ENCODE assay signal across 18 cellular contexts in the genomic region with DNA sequence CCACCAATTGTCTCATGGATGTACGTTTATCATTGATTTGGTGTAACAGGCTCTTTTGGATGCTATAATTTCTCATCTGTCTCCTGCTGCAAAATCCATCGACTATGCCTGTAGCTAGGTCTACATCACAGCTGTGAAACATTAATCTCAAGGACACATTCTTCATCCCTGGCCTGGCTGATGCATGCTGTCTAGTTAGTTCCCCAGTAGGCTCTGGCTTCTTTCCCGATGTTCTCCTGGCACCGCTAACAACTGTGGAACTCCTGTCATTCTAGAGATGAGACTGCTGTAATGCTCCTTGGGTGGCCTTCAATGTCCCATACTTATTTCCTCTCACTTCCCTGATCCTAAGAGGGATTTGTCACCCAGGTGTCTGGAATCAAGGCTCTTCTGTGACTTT.
DNase-seq lines count a peak whose midpoint lies in the region; ATAC-seq, FAIRE-seq and TF ChIP-seq lines count a peak whose summit lies in the region.
"Had no signal": no experiment of that assay in that cellular context is flagged by ENCODE, and none has a peak within 500 bp of the region (broad histone marks: within the 10 kb centered on the region; RNA-seq: fewer than 3 reads in every experiment).

No MANE protein-coding gene starts in this region.

- no peak overlapping the region for H3K4me2 ChIP-seq in HepG2 (ENCODE audit: low read depth, low read length)

- no peak overlapping the region for H2AFZ ChIP-seq in HepG2 (ENCODE audit: low read length)

- POLR2A ChIA-PET in HepG2 (lab: Yijun Ruan, JAX), result no interaction called here

- H3K9ac ChIP-seq in HepG2 (ENCODE audit: insufficient read depth, low read depth, low read length), result no peak overlapping the region

- BruUV-seq in HepG2 (replicated peaks; lab: Mats Ljungman, UMichigan), result no TSS peak

- H3K4me1 ChIP-seq in right lobe of liver, result peaks cover 0 to 7% (median 0%) of the 10 kb centered on the region in 4 donors
- no peaks in the 10 kb centered on the region for H3K4me1 ChIP-seq in HepG2 (ENCODE audit: insufficient read depth, low read length)
- H3K4me1 ChIP-seq: Caco-2, gastrocnemius medialis had no signal

- intact Hi-C loops in right lobe of liver (cut with DNase I), result no loop called here
- intact Hi-C loops in HepG2 (cut with micrococcal nuclease; ENCODE audit: unreplicated experiment), result no loop called here

- CTCF ChIA-PET in HepG2 (lab: Yijun Ruan, JAX; ENCODE audit: low intra/inter-chr PET ratio, low total read pairs), result no interaction called here

- H3K27ac ChIP-seq in right lobe of liver (no peak overlapping the region), HepG2 (ENCODE audit: extremely low read length, insufficient read depth, low read length) (no peak overlapping the region)
- H3K27ac ChIP-seq: gastrocnemius medialis had no signal

- no peaks in the 10 kb centered on the region for H3K36me3 ChIP-seq in right lobe of liver
- no peaks in the 10 kb centered on the region for H3K36me3 ChIP-seq in HepG2 (replicated peaks in 1 of 2; ENCODE audit: control insufficient read depth in 1 of 2, insufficient read depth in 2 of 2, low read length in 2 of 2)
- H3K36me3 ChIP-seq: gastrocnemius medialis had no signal

- in situ Hi-C loops in HepG2 (cut with HindIII; ENCODE audit: extremely low pct_ligation_motif_present, low pct_unique_long_range_greater_than_20kb), result no loop called here

- H3K27me3 ChIP-seq in right lobe of liver (no peaks in the 10 kb centered on the region), HepG2 (ENCODE audit: control insufficient read depth in 1 of 2, insufficient read depth in 2 of 2, low read length in 2 of 2) (no peaks in the 10 kb centered on the region)

- no peaks in the 10 kb centered on the region for H4K20me1 ChIP-seq in HepG2 (ENCODE audit: insufficient read depth, low read length)

- no peak for DNase-seq in right lobe of liver
- no peak for DNase-seq in HepG2 (ENCODE audit: low spot score)
- peak; percentile 55 for DNase-seq in choroid plexus epithelial cell (ENCODE audit: low read depth)
- peak; percentile 38 for DNase-seq in left kidney (ENCODE audit: low read depth, low spot score)
- DNase-seq in KG1 (lab: John Stamatoyannopoulos, UW), result no peak
- DNase-seq in cerebellar cortex (ENCODE audit: low spot score), result no peak
- DNase-seq in NK-92 (lab: John Stamatoyannopoulos, UW; ENCODE audit: unreplicated experiment), result no peak
- DNase-seq: activated B cell treated with CpG ODN at 0.5 μM for 24 hours; activated effector memory CD4-positive, alpha-beta T cell treated with Interleukin-2 at 50 U/mL for 16 hours; Caco-2; effector CD4-positive, alpha-beta T cell; GDM1; immature natural killer cell; NCI-H1694 treated with DMSO at 0.1 percent for 48 hours; NCI-H510A treated with DMSO at 0.1 percent for 48 hours; occipital lobe had no signal

- ATAC-seq in right lobe of liver, result peak in 3 of 4 donors; percentile 45 to 59 (median 50)
- no peak for ATAC-seq in HepG2
- no peak for ATAC-seq in HG02588 (IDR thresholded peaks at IDR 0.05; ENCODE audit: unreplicated experiment)

- no peak for FAIRE-seq in HepG2 (lab: Jason Lieb, UNC)

- 59% methylated on average over 4 of the region's 4 CpGs for WGBS in right lobe of liver (ENCODE audit: insufficient coverage, low coverage, low lambda C conversion rate, missing lambda C conversion rate)
- 87% methylated on average over 4 of the region's 4 CpGs for WGBS in HepG2 (ENCODE audit: low lambda C conversion rate)

- no peaks in the 10 kb centered on the region for H3K79me2 ChIP-seq in HepG2 (ENCODE audit: insufficient read depth, low read length)

- TF ChIP-seq EP300 in HepG2 (IDR thresholded peaks at IDR 0.05; ENCODE audit: low read depth in 2 of 2, low read length in 2 of 2), result no peak
- TF ChIP-seq EP300 in HepG2 (CRISPR knock-in tag; IDR thresholded peaks at IDR 0.05; ENCODE audit: borderline replicate concordance), result no peak

- TF ChIP-seq CTCF in right lobe of liver (IDR thresholded peaks at IDR 0.05) (no peak), HepG2 (CRISPR knock-in tag; IDR thresholded peaks at IDR 0.05) (no peak), choroid plexus epithelial cell (conservative IDR thresholded peaks at IDR 0.05; ENCODE audit: low read depth, low read length) (no peak)

- TF ChIP-seq POLR2A in right lobe of liver (IDR thresholded peaks at IDR 0.05), result no peak
- TF ChIP-seq POLR2A in HepG2 (IDR thresholded peaks at IDR 0.05; ENCODE audit: insufficient read depth in 1 of 2, low read depth in 2 of 2, low read length in 2 of 2), result no peak

- H3K9me3 ChIP-seq in right lobe of liver (no peaks in the 10 kb centered on the region), HepG2 (ENCODE audit: low read length) (peaks cover under 1% of the 10 kb centered on the region; the same call in 1 of the 2 replicates)
- H3K9me3 ChIP-seq: Caco-2 had no signal

- no peak overlapping the region for H3K4me3 ChIP-seq in right lobe of liver
- H3K4me3 ChIP-seq in HepG2 (replicated peaks in 1 of 3; ENCODE audit: insufficient read depth in 1 of 3, low read depth in 2 of 3, low read length in 3 of 3), result no peak overlapping the region
- H3K4me3 ChIP-seq in choroid plexus epithelial cell (ENCODE audit: low read depth, low read length), result no peak overlapping the region
- H3K4me3 ChIP-seq: gastrocnemius medialis had no signal

- no peak for TF ChIP-seq RAD21 in HepG2 (CRISPR knock-in tag; IDR thresholded peaks at IDR 0.05)

TF ChIP-seq in HepG2, 621 proteins besides CTCF, POLR2A, EP300 and RAD21:
- TF ChIP-seq, protein P1, sequence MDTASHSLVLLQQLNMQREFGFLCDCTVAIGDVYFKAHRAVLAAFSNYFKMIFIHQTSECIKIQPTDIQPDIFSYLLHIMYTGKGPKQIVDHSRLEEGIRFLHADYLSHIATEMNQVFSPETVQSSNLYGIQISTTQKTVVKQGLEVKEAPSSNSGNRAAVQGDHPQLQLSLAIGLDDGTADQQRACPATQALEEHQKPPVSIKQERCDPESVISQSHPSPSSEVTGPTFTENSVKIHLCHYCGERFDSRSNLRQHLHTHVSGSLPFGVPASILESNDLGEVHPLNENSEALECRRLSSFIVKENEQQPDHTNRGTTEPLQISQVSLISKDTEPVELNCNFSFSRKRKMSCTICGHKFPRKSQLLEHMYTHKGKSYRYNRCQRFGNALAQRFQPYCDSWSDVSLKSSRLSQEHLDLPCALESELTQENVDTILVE (CRISPR knock-in tag; IDR thresholded peaks at IDR 0.05), result no peak
- TF ChIP-seq ZFP82 (CRISPR knock-in tag; IDR thresholded peaks at IDR 0.05; ENCODE audit: borderline replicate concordance) (no peak), DMAP1 (CRISPR knock-in tag; IDR thresholded peaks at IDR 0.05) (no peak)
- TF ChIP-seq, protein P2, sequence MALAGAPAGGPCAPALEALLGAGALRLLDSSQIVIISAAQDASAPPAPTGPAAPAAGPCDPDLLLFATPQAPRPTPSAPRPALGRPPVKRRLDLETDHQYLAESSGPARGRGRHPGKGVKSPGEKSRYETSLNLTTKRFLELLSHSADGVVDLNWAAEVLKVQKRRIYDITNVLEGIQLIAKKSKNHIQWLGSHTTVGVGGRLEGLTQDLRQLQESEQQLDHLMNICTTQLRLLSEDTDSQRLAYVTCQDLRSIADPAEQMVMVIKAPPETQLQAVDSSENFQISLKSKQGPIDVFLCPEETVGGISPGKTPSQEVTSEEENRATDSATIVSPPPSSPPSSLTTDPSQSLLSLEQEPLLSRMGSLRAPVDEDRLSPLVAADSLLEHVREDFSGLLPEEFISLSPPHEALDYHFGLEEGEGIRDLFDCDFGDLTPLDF (CRISPR knock-in tag; IDR thresholded peaks at IDR 0.05), result no peak
TF ChIP-seq in HepG2: peak in this region for 0.

Comparison
In these comparisons a context has a peak if more than half of its experiments do, and no peak if none do; other contexts are left out.
1. ATAC-seq: peak in right lobe of liver (3 of 4); none in HepG2 (single experiment) and HG02588 (single experiment).
2. DNase-seq: peak in choroid plexus epithelial cell (single experiment) and left kidney (single experiment); none in right lobe of liver (0 of 3), HepG2 (single experiment), KG1 (single experiment), cerebellar cortex (single experiment) and NK-92 (single experiment).